1 cellular context compared by ENCODE assay signal in genomic region chr17:29731589-29731929, GRCh38.
TF ChIP-seq lines count a peak whose summit lies in the region.

No MANE protein-coding gene starts in this region.

TF ChIP-seq in IMR-90, 13 proteins besides CTCF, POLR2A, EP300 and RAD21:
- TF ChIP-seq RFX5 (IDR thresholded peaks at IDR 0.05; ENCODE audit: low read depth, low read length), result no peak
- no peak for TF ChIP-seq SMC3 (IDR thresholded peaks at IDR 0.05; ENCODE audit: low read depth, low read length)
TF ChIP-seq in IMR-90: peak in this region for 0.
